1 cellular context compared by ENCODE assay signal in genomic region chr2:85804583-85804982, GRCh38.
TF ChIP-seq lines count a peak whose summit lies in the region.

No MANE protein-coding gene starts in this region.

TF ChIP-seq in K562, 482 proteins besides CTCF, POLR2A, EP300 and RAD21 (continued from another document):
- no peak for TF ChIP-seq E2F6 (IDR thresholded peaks at IDR 0.05; ENCODE audit: borderline replicate concordance in 1 of 2, extremely low read depth in 1 of 2, insufficient read depth in 1 of 2, insufficient read length in 1 of 2, low read depth in 1 of 2, low read length in 1 of 2, poor library complexity in 1 of 2, severe bottlenecking in 1 of 2)
- no peak for TF ChIP-seq ZBTB11 (CRISPR knock-in tag; IDR thresholded peaks at IDR 0.05)
- no peak for TF ChIP-seq STAT5B (CRISPR knock-in tag; IDR thresholded peaks at IDR 0.05)
- no peak for TF ChIP-seq GABPA (tag; conservative IDR thresholded peaks at IDR 0.05; ENCODE audit: low read depth)
